17 cellular contexts compared by ENCODE assay signal in the genomic region with DNA sequence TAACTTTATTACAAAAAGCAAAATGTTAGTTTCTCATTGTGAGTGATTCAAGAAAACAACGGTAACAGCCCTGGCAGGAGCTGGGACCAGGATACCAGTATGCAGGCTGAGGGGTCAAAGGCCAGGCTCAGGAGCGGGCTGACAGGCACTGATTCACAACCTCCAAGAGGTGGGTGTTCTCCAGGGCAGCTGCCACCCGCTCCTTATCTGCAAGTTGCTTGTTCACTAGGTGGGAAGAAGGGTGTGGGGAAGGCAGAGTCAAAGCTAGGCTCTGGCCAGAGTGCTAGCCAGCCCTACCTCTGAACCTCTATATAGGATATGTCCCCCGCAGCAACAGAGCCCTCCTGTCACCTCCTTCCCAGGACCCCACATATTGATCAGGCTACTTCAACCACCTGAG. TPM values are rescaled to one million over a fixed set of nuclear protein-coding genes. Genes with fewer than 3 reads are reported as not detected.
DNase-seq lines count a peak whose midpoint lies in the region; ATAC-seq and FAIRE-seq lines count a peak whose summit lies in the region.
"Had no signal": no experiment of that assay in that cellular context is flagged by ENCODE, and none has a peak within 500 bp of the region (broad histone marks: within the 10 kb centered on the region; RNA-seq: fewer than 3 reads in every experiment).

No MANE protein-coding gene starts in this region.

- H3K36me3 Mint-ChIP-seq in CD8-positive, alpha-beta memory T cell = peaks cover 0 to 41% (median 3%) of the 10 kb centered on the region in 3 donors
- H3K36me3 Mint-ChIP-seq in activated naive CD8-positive, alpha-beta T cell treated with anti-CD3 and anti-CD28 coated beads for 36 hours = peaks cover 27% of the 10 kb centered on the region
- peaks cover 10% of the 10 kb centered on the region for H3K36me3 Mint-ChIP-seq in natural killer cell treated with Interleukin-12 subunit alpha and Interleukin-12 subunit beta and Interleukin-15 and Interleukin-18, amount 100 ng/mL, for 72 hours

- H3K4me1 Mint-ChIP-seq in CD8-positive, alpha-beta memory T cell = peaks cover 43 to 56% (median 46%) of the 10 kb centered on the region in 3 donors
- peaks cover 33% of the 10 kb centered on the region for H3K4me1 Mint-ChIP-seq in activated naive CD8-positive, alpha-beta T cell treated with anti-CD3 and anti-CD28 coated beads for 36 hours
- H3K4me1 Mint-ChIP-seq in natural killer cell treated with Interleukin-12 subunit alpha and Interleukin-12 subunit beta and Interleukin-15 and Interleukin-18, amount 100 ng/mL, for 72 hours (ENCODE audit: low read depth in 2 of 2) = peaks cover 56% of the 10 kb centered on the region in 2 donors

- peak overlapping the region in 1 of 11 experiments; percentile 4; a peak in 1 of 22 replicates for H3K27ac ChIP-seq in BLaER1 treated with 17β-estradiol and CSF1 and Interleukin-3, amounts not matched to agents 10 nM and 100 nM
- no peak overlapping the region for H3K27ac ChIP-seq in CD8-positive, alpha-beta memory T cell (ENCODE audit: low read depth, low read length)

- peaks cover 15 to 42% (median 26%) of the 10 kb centered on the region in 11 experiments for H3K36me3 ChIP-seq in BLaER1 treated with 17β-estradiol and CSF1 and Interleukin-3, amounts not matched to agents 10 nM and 100 nM
- no peaks in the 10 kb centered on the region for H3K36me3 ChIP-seq in CD8-positive, alpha-beta memory T cell (ENCODE audit: insufficient read depth, low read length)

- H3K9me3 ChIP-seq in BLaER1 treated with 17β-estradiol and CSF1 and Interleukin-3, amounts not matched to agents 10 nM and 100 nM (replicated peaks in 1 of 11) = no peaks in the 10 kb centered on the region
- H3K9me3 ChIP-seq in CD8-positive, alpha-beta memory T cell (ENCODE audit: low read length) = no peaks in the 10 kb centered on the region

- no peak for DNase-seq in CD8-positive, alpha-beta memory T cell
- DNase-seq in activated naive CD8-positive, alpha-beta T cell treated with anti-CD3 and anti-CD28 coated beads for 36 hours = no peak
- DNase-seq in natural killer cell treated with Interleukin-12 subunit alpha and Interleukin-12 subunit beta and Interleukin-15 and Interleukin-18, amount 100 ng/mL, for 72 hours (ENCODE audit: low spot score) = no peak
- no peak for DNase-seq in KG1 (lab: John Stamatoyannopoulos, UW)
- DNase-seq in HTR-8/SVneo (ENCODE audit: insufficient read length, low spot score) = no peak
- DNase-seq: activated CD4-positive, alpha-beta T cell treated with anti-CD3 and anti-CD28 coated beads, Interleukin-2, amount 50 U/mL, for 48 hours; activated naive CD4-positive, alpha-beta T cell; C1 segment of cervical spinal cord; NCI-H1417; NCI-H226; retina; Right ventricle myocardium superior; T1000 had no signal

- H3K9ac ChIP-seq in BLaER1 treated with 17β-estradiol and CSF1 and Interleukin-3, amounts not matched to agents 10 nM and 100 nM = peak overlapping the region in 4 of 11 experiments; percentile 34 to 95 (median 92); a peak in 7 of 22 replicates

- peak overlapping the region in 7 of 8 donors; percentile 32 to 99 (median 97) for H3K27ac Mint-ChIP-seq in CD8-positive, alpha-beta memory T cell
- H3K27ac Mint-ChIP-seq in activated naive CD8-positive, alpha-beta T cell treated with anti-CD3 and anti-CD28 coated beads for 36 hours = peak overlapping the region; percentile 62
- peak overlapping the region in 1 of 2 donors; percentile 98 for H3K27ac Mint-ChIP-seq in natural killer cell treated with Interleukin-12 subunit alpha and Interleukin-12 subunit beta and Interleukin-15 and Interleukin-18, amount 100 ng/mL, for 72 hours

- peaks cover 18 to 47% (median 32%) of the 10 kb centered on the region in 11 experiments; a peak in 20 of 22 replicates for H4K20me1 ChIP-seq in BLaER1 treated with 17β-estradiol and CSF1 and Interleukin-3, amounts not matched to agents 10 nM and 100 nM

- no peak for FAIRE-seq in HTR-8/SVneo (lab: Jason Lieb, UNC)
- FAIRE-seq: bronchial epithelial cell had no signal

- peak overlapping the region; percentile 93 to 100 (median 99); a peak in 16 of 22 replicates for H3K4me2 ChIP-seq in BLaER1 treated with 17β-estradiol and CSF1 and Interleukin-3, amounts not matched to agents 10 nM and 100 nM

- H3K4me3 Mint-ChIP-seq in CD8-positive, alpha-beta memory T cell = peak overlapping the region; percentile 97 to 99 (median 97)
- H3K4me3 Mint-ChIP-seq in activated naive CD8-positive, alpha-beta T cell treated with anti-CD3 and anti-CD28 coated beads for 36 hours = peak overlapping the region; percentile 97
- H3K4me3 Mint-ChIP-seq in natural killer cell treated with Interleukin-12 subunit alpha and Interleukin-12 subunit beta and Interleukin-15 and Interleukin-18, amount 100 ng/mL, for 72 hours = peak overlapping the region; percentile 95

- H3K4me3 ChIP-seq in BLaER1 treated with 17β-estradiol and CSF1 and Interleukin-3, amounts not matched to agents 10 nM and 100 nM = 0 out of 20 replicates have a peak overlapping the region, but pooled peaks of 2 of the 10 experiments have one; percentile 83 to 98
- H3K4me3 ChIP-seq in CD8-positive, alpha-beta memory T cell (ENCODE audit: low read length) = no peak overlapping the region

- no peaks in the 10 kb centered on the region for H3K9me3 Mint-ChIP-seq in CD8-positive, alpha-beta memory T cell
- H3K9me3 Mint-ChIP-seq in activated naive CD8-positive, alpha-beta T cell treated with anti-CD3 and anti-CD28 coated beads for 36 hours = no peaks in the 10 kb centered on the region
- H3K9me3 Mint-ChIP-seq in natural killer cell treated with Interleukin-12 subunit alpha and Interleukin-12 subunit beta and Interleukin-15 and Interleukin-18, amount 100 ng/mL, for 72 hours = no peaks in the 10 kb centered on the region

- CTCF ChIA-PET in CD8-positive, alpha-beta memory T cell (lab: Charles Lee) = no interaction called here

- POLR2A ChIA-PET in CD8-positive, alpha-beta memory T cell (lab: Charles Lee) = interaction anchor here (1.2 kb wide), 1 partner anchor 51 kb away, joined by 4 read pairs; no protein-coding TSS in a partner anchor

- peaks cover 0 to 6% (median 0%) of the 10 kb centered on the region in 11 experiments; a peak in 4 of 22 replicates for H3K27me3 ChIP-seq in BLaER1 treated with 17β-estradiol and CSF1 and Interleukin-3, amounts not matched to agents 10 nM and 100 nM
- H3K27me3 ChIP-seq in CD8-positive, alpha-beta memory T cell (ENCODE audit: insufficient read depth, low read length, poor library complexity, severe bottlenecking) = no peaks in the 10 kb centered on the region

- H3K4me1 ChIP-seq in BLaER1 treated with 17β-estradiol and CSF1 and Interleukin-3, amounts not matched to agents 10 nM and 100 nM = peaks cover 54 to 65% (median 60%) of the 10 kb centered on the region in 10 experiments
- peaks cover 34% of the 10 kb centered on the region for H3K4me1 ChIP-seq in CD8-positive, alpha-beta memory T cell (ENCODE audit: insufficient read depth, low read length)

- peaks cover 0 to 4% of the 10 kb centered on the region in 2 donors for H3K27me3 Mint-ChIP-seq in CD8-positive, alpha-beta memory T cell
- H3K27me3 Mint-ChIP-seq in activated naive CD8-positive, alpha-beta T cell treated with anti-CD3 and anti-CD28 coated beads for 36 hours = no peaks in the 10 kb centered on the region
- H3K27me3 Mint-ChIP-seq in natural killer cell treated with Interleukin-12 subunit alpha and Interleukin-12 subunit beta and Interleukin-15 and Interleukin-18, amount 100 ng/mL, for 72 hours = no peaks in the 10 kb centered on the region

- ATAC-seq in natural killer cell treated with Interleukin-12 subunit alpha and Interleukin-12 subunit beta and Interleukin-15 and Interleukin-18, amount 100 ng/mL, for 72 hours = no peak
- ATAC-seq in GM18517 (IDR thresholded peaks at IDR 0.05; ENCODE audit: unreplicated experiment) = no peak

RNA-seq across cellular contexts. Expression of a gene that starts 2.1 kb away (rescaled TPM):
- 100 to 1,000 TPM; 164 to 176 TPM for total RNA-seq in CD8-positive, alpha-beta memory T cell
- 132 TPM for polyA plus RNA-seq in CD8-positive, alpha-beta memory T cell
- total RNA-seq in activated naive CD8-positive, alpha-beta T cell treated with anti-CD3 and anti-CD28 coated beads for 36 hours = 100 to 1,000 TPM; 152 to 153 TPM
- 100 to 1,000 TPM; 147 to 153 TPM for total RNA-seq in natural killer cell treated with Interleukin-12 subunit alpha and Interleukin-12 subunit beta and Interleukin-15 and Interleukin-18, amount 100 ng/mL, for 72 hours

RNA-seq across cellular contexts. Expression of a gene that starts 3.2 kb away (rescaled TPM):
- total RNA-seq in CD8-positive, alpha-beta memory T cell = 10 to 100 TPM; 23.5 to 23.8 TPM
- 26.6 TPM for polyA plus RNA-seq in CD8-positive, alpha-beta memory T cell
- total RNA-seq in activated naive CD8-positive, alpha-beta T cell treated with anti-CD3 and anti-CD28 coated beads for 36 hours = 10 to 100 TPM; 23.3 to 24.9 TPM
- total RNA-seq in natural killer cell treated with Interleukin-12 subunit alpha and Interleukin-12 subunit beta and Interleukin-15 and Interleukin-18, amount 100 ng/mL, for 72 hours = 10 to 100 TPM; 27.7 to 36.7 TPM

RNA-seq across cellular contexts. Expression of a gene that starts 6.7 kb away (rescaled TPM):
- total RNA-seq in CD8-positive, alpha-beta memory T cell = under 1 TPM; 0.60 to 0.88 TPM
- not detected for polyA plus RNA-seq in CD8-positive, alpha-beta memory T cell
- total RNA-seq in activated naive CD8-positive, alpha-beta T cell treated with anti-CD3 and anti-CD28 coated beads for 36 hours = under 1 TPM; 0.20 to 0.33 TPM
- total RNA-seq in natural killer cell treated with Interleukin-12 subunit alpha and Interleukin-12 subunit beta and Interleukin-15 and Interleukin-18, amount 100 ng/mL, for 72 hours = 10 to 100 TPM in 1 of 2 donors, 1 to 10 TPM in 1; 2.3 to 12.8 TPM

RNA-seq across cellular contexts. Expression of a gene that starts 13.4 kb away (rescaled TPM):
- total RNA-seq in CD8-positive, alpha-beta memory T cell = not detected
- not detected for polyA plus RNA-seq in CD8-positive, alpha-beta memory T cell
- total RNA-seq in activated naive CD8-positive, alpha-beta T cell treated with anti-CD3 and anti-CD28 coated beads for 36 hours = not detected
- not detected for total RNA-seq in natural killer cell treated with Interleukin-12 subunit alpha and Interleukin-12 subunit beta and Interleukin-15 and Interleukin-18, amount 100 ng/mL, for 72 hours
- total RNA-seq: LHCN-M2 had no signal

RNA-seq across cellular contexts. Expression of a gene that starts 29.0 kb away (rescaled TPM):
- under 1 TPM; 0.16 to 0.24 TPM for total RNA-seq in CD8-positive, alpha-beta memory T cell
- polyA plus RNA-seq in CD8-positive, alpha-beta memory T cell = not detected
- under 1 TPM; 0.43 to 0.80 TPM for total RNA-seq in activated naive CD8-positive, alpha-beta T cell treated with anti-CD3 and anti-CD28 coated beads for 36 hours
- total RNA-seq in natural killer cell treated with Interleukin-12 subunit alpha and Interleukin-12 subunit beta and Interleukin-15 and Interleukin-18, amount 100 ng/mL, for 72 hours = 1 to 10 TPM in 1 of 2 donors, not detected in 1; 1.6 TPM
